8 cellular contexts compared by ENCODE assay signal in genomic region chr14:45083622-45083978, GRCh38. TPM values are rescaled to one million over a fixed set of nuclear protein-coding genes. Genes with fewer than 3 reads are reported as not detected.
DNase-seq lines count a peak whose midpoint lies in the region; ATAC-seq and TF ChIP-seq lines count a peak whose summit lies in the region.

No MANE protein-coding gene starts in this region.

- H3K4me3 ChIP-seq in GM23338 (peak overlapping the region; percentile 98), Peyer's patch (peak overlapping the region; percentile 69 to 87 (median 76)), fibroblast of pulmonary artery (replicated peaks; ENCODE audit: low read depth, low read length) (peak overlapping the region; percentile 92), skin epidermis (peak overlapping the region; percentile 47 to 86 (median 78))

- peak overlapping the region; percentile 93 for H3K4me2 ChIP-seq in GM23338

- H3K27me3 ChIP-seq in GM23338 (ENCODE audit: insufficient read depth) (no peaks in the 10 kb centered on the region), Peyer's patch (no peaks in the 10 kb centered on the region)

- H3K27ac ChIP-seq in GM23338 (ENCODE audit: low read depth) (no peak overlapping the region), Peyer's patch (peak overlapping the region; percentile 79 to 87 (median 83)), skin epidermis (peak overlapping the region in 19 of 21 experiments; percentile 56 to 92 (median 85))

- DNase-seq in GM23338 (ENCODE audit: low spot score) (no peak), Peyer's patch (no peak), fibroblast of pulmonary artery (ENCODE audit: low read depth) (no peak), CD1c-positive myeloid dendritic cell (ENCODE audit: extremely low spot score) (no peak), NCI-H128 (lab: John Stamatoyannopoulos, UW; ENCODE audit: unreplicated experiment) (no peak), putamen (ENCODE audit: low spot score) (no peak), GM20000 (ENCODE audit: low spot score) (no peak)

- H3K36me3 Mint-ChIP-seq in GM23338 (ENCODE audit: low read depth): peaks cover 3% of the 10 kb centered on the region; the same call in 2 of the 3 replicates

- H3F3A ChIP-seq in GM23338 (replicated peaks; ENCODE audit: low read depth): no peaks in the 10 kb centered on the region

- TF ChIP-seq CTCF in GM23338 (conservative IDR thresholded peaks at IDR 0.05; ENCODE audit: low read depth in 2 of 2): no peak
- TF ChIP-seq CTCF in Peyer's patch (IDR thresholded peaks at IDR 0.05): no peak
- TF ChIP-seq CTCF in fibroblast of pulmonary artery (IDR thresholded peaks at IDR 0.05; ENCODE audit: low read length, missing control alignments): no peak
- no peak for TF ChIP-seq CTCF in GM20000 (IDR thresholded peaks at IDR 0.05; ENCODE audit: extremely low read depth, missing control alignments)

- H3K4me1 ChIP-seq in GM23338 (ENCODE audit: insufficient read depth): no peaks in the 10 kb centered on the region; the same call in 1 of the 2 replicates
- peaks cover 0 to 28% (median 4%) of the 10 kb centered on the region in 4 donors for H3K4me1 ChIP-seq in Peyer's patch

- H3K4me1 Mint-ChIP-seq in GM23338: peaks cover 21% of the 10 kb centered on the region

- 0 out of 2 replicates have a peak overlapping the region, but pooled peaks have one; percentile 5 for H3K27ac Mint-ChIP-seq in GM23338

- no peaks in the 10 kb centered on the region for H3K9me3 ChIP-seq in Peyer's patch

- H4K20me1 ChIP-seq in GM23338 (replicated peaks; ENCODE audit: insufficient read depth): peaks cover 26% of the 10 kb centered on the region

- H3K9me3 Mint-ChIP-seq in GM23338: peaks cover 5% of the 10 kb centered on the region; the same call in 2 of the 3 replicates

- H3K79me2 ChIP-seq in GM23338 (replicated peaks; ENCODE audit: insufficient read depth): peaks cover 46% of the 10 kb centered on the region

- peak overlapping the region; percentile 93 for H2AFZ ChIP-seq in GM23338

- H3K9me2 ChIP-seq in GM23338 (ENCODE audit: insufficient read depth): no peaks in the 10 kb centered on the region

- H3K4me3 Mint-ChIP-seq in GM23338: peak overlapping the region; percentile 100

- no peak for TF ChIP-seq POLR2A in Peyer's patch (IDR thresholded peaks at IDR 0.05)

- H3K27me3 Mint-ChIP-seq in GM23338 (ENCODE audit: insufficient read depth, low read depth, poor library complexity): peaks cover 12% of the 10 kb centered on the region

- H3K36me3 ChIP-seq in GM23338 (ENCODE audit: insufficient read depth): no peaks in the 10 kb centered on the region
- H3K36me3 ChIP-seq in Peyer's patch: no peaks in the 10 kb centered on the region

- peak; percentile 3; the same call in 2 of the 3 replicates for ATAC-seq in GM23338

TF ChIP-seq in GM23338, 12 proteins besides CTCF, POLR2A, EP300 and RAD21:
- no peak for TF ChIP-seq ZNF114 (CRISPR knock-in tag; IDR thresholded peaks at IDR 0.05)
- TF ChIP-seq CREB1 (CRISPR knock-in tag; IDR thresholded peaks at IDR 0.05; ENCODE audit: low read depth): no peak
- TF ChIP-seq POLR2AphosphoS5 (IDR thresholded peaks at IDR 0.05; ENCODE audit: low read depth): no peak
- TF ChIP-seq NANOG (IDR thresholded peaks at IDR 0.05; ENCODE audit: borderline replicate concordance): no peak
- no peak for TF ChIP-seq EZH2phosphoT487 (IDR thresholded peaks at IDR 0.05; ENCODE audit: unreplicated experiment)
- no peak for TF ChIP-seq ETS1 (IDR thresholded peaks at IDR 0.05)

RNA-seq across cellular contexts. Expression of gene PRPF39, which starts 0.3 kb away (rescaled TPM):
- 23.9 and 56.9 TPM in 2 replicates for total RNA-seq in GM23338 (2014; rRNA removed; shearing (Covaris generic))
- 27.0 and 30.7 TPM in 2 replicates for polyA plus RNA-seq in GM23338 (2016; fragmentation: Nextera tagmentation; extraction: Ambion mirVana)
- total RNA-seq in Peyer's patch: 10 to 100 TPM; 46.6 to 87.5 (median 64.1) TPM

RNA-seq across cellular contexts. Expression of gene FKBP3, which starts 50.7 kb away (rescaled TPM):
- total RNA-seq in GM23338 (2014; rRNA removed; shearing (Covaris generic)): 114 and 120 TPM in 2 replicates
- 699 and 741 TPM in 2 replicates for polyA plus RNA-seq in GM23338 (2016; fragmentation: Nextera tagmentation; extraction: Ambion mirVana)
- total RNA-seq in Peyer's patch: 10 to 100 TPM; 25.6 to 49.5 (median 41.6) TPM

RNA-seq across cellular contexts. Expression of gene FANCM, which starts 52.1 kb away (rescaled TPM):
- total RNA-seq in GM23338 (2014; rRNA removed; shearing (Covaris generic)): 21.1 and 24.5 TPM in 2 replicates
- 18.1 and 19.6 TPM in 2 replicates for polyA plus RNA-seq in GM23338 (2016; fragmentation: Nextera tagmentation; extraction: Ambion mirVana)
- 10 to 100 TPM in 2 of 4 donors, 1 to 10 TPM in 2; 7.3 to 18.2 (median 9.7) TPM for total RNA-seq in Peyer's patch
